ENCODE assay signal across 22 cellular contexts in the genomic region with DNA sequence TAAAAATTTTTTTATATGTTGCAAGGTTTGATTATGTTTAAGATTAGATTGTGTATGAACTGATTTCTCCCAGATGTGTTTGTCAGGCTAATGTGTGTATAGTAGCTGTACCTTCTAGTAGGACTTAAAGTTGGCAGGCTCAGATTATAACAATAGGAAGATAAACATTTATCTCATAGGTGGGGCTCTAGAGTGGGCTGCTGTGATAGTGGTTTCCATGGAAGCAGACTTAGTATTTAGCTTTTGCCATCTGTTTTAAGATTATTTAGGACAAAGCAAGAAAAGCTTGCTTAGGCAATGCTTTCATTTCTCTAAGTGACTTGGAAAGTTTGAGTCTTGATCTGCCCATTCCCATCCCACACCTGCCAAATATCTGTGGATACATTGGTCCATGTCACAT.
"Had no signal": no experiment of that assay in that cellular context is flagged by ENCODE, and none has a peak within 500 bp of the region (broad histone marks: within the 10 kb centered on the region; RNA-seq: fewer than 3 reads in every experiment).

No MANE protein-coding gene starts in this region.

- FAIRE-seq: endothelial cell of umbilical vein, keratinocyte had no signal

- H3K27ac Mint-ChIP-seq: activated CD4-positive, alpha-beta T cell treated with anti-CD3 and anti-CD28 coated beads, Interleukin-2, amount 10 ng/mL, durations not matched to agents 24 days and 14 days; activated CD8-positive, alpha-beta T cell treated with anti-CD3 and anti-CD28 coated beads, Interleukin-2, amount 10 ng/mL, durations not matched to agents 7 days and 5 days; activated naive CD4-positive, alpha-beta T cell treated with anti-CD3 and anti-CD28 coated beads, Interleukin-2, amount 50 U/mL, for 24 hours; stimulated activated effector memory CD8-positive, alpha-beta T cell treated with anti-CD3 and anti-CD28 coated beads, Interleukin-12 subunit alpha, Interleukin-12 subunit beta, amount 100 ng/mL, for 72 hours had no signal

- H3K27me3 Mint-ChIP-seq: activated B cell treated with CpG ODN at 0.5 μM for 24 hours; activated CD4-positive, alpha-beta T cell treated with anti-CD3 and anti-CD28 coated beads, Interleukin-2, amount 10 ng/mL, durations not matched to agents 24 days and 14 days; activated naive CD4-positive, alpha-beta T cell treated with anti-CD3 and anti-CD28 coated beads, Interleukin-2, amount 50 U/mL, for 24 hours had no signal

- H3K9me3 Mint-ChIP-seq: activated B cell treated with CpG ODN at 0.5 μM for 24 hours; activated CD4-positive, alpha-beta T cell treated with anti-CD3 and anti-CD28 coated beads, Interleukin-2, amount 10 ng/mL, durations not matched to agents 24 days and 14 days; activated naive CD4-positive, alpha-beta T cell treated with anti-CD3 and anti-CD28 coated beads, Interleukin-2, amount 50 U/mL, for 24 hours; natural killer cell; stimulated activated effector memory CD8-positive, alpha-beta T cell treated with anti-CD3 and anti-CD28 coated beads, Interleukin-12 subunit alpha, Interleukin-12 subunit beta, amount 100 ng/mL, for 72 hours had no signal

- H3K27ac ChIP-seq: coronary artery, esophagus squamous epithelium, neutrophil, parathyroid adenoma, tibial artery, vagina had no signal

- H3K36me3 Mint-ChIP-seq: natural killer cell had no signal

- ATAC-seq: activated CD8-positive, alpha-beta T cell treated with anti-CD3 and anti-CD28 coated beads, Interleukin-2, amount 10 ng/mL, durations not matched to agents 7 days and 5 days; left lobe of liver; natural killer cell; stimulated activated effector memory CD8-positive, alpha-beta T cell treated with anti-CD3 and anti-CD28 coated beads, Interleukin-12 subunit alpha, Interleukin-12 subunit beta, amount 100 ng/mL, for 72 hours had no signal

- DNase-seq: activated B cell treated with CpG ODN at 0.5 μM for 24 hours; activated CD4-positive, alpha-beta T cell treated with anti-CD3 and anti-CD28 coated beads, Interleukin-2, amount 10 ng/mL, durations not matched to agents 24 days and 14 days; activated CD8-positive, alpha-beta memory T cell treated with anti-CD3 and anti-CD28 coated beads, Interleukin-2, amount 50 U/mL, for 4 hours; activated CD8-positive, alpha-beta T cell treated with anti-CD3 and anti-CD28 coated beads, Interleukin-2, amount 10 ng/mL, durations not matched to agents 7 days and 5 days; activated effector memory CD4-positive, alpha-beta T cell treated with anti-CD3 and anti-CD28 coated beads, Interleukin-2, amount 50 U/mL, for 16 hours; activated T-cell treated with anti-CD3 and anti-CD28 coated beads, Interleukin-2, amount 50 U/mL, for 48 hours; central memory CD4-positive, alpha-beta T cell; esophagus squamous epithelium; hippocampal formation; mammary epithelial cell; natural killer cell; stimulated activated CD4-positive, alpha-beta T cell treated with anti-CD3 and anti-CD28 coated beads, Interleukin-12 subunit alpha, Interleukin-12 subunit beta, amount 100 ng/mL, for 4 hours; tibial artery had no signal

- H3K4me3 Mint-ChIP-seq: activated B cell treated with CpG ODN at 0.5 μM for 24 hours; activated CD4-positive, alpha-beta T cell treated with anti-CD3 and anti-CD28 coated beads, Interleukin-2, amount 10 ng/mL, durations not matched to agents 24 days and 14 days; activated CD8-positive, alpha-beta T cell treated with anti-CD3 and anti-CD28 coated beads, Interleukin-2, amount 10 ng/mL, durations not matched to agents 7 days and 5 days; activated naive CD4-positive, alpha-beta T cell treated with anti-CD3 and anti-CD28 coated beads, Interleukin-2, amount 50 U/mL, for 24 hours; natural killer cell; stimulated activated effector memory CD8-positive, alpha-beta T cell treated with anti-CD3 and anti-CD28 coated beads, Interleukin-12 subunit alpha, Interleukin-12 subunit beta, amount 100 ng/mL, for 72 hours had no signal
